ENCODE assay signal across 23 cellular contexts in genomic region chrX:118654331-118654730, GRCh38.
DNase-seq lines count a peak whose midpoint lies in the region; ATAC-seq and TF ChIP-seq lines count a peak whose summit lies in the region.
"Had no signal": no experiment of that assay in that cellular context is flagged by ENCODE, and none has a peak within 500 bp of the region (broad histone marks: within the 10 kb centered on the region; RNA-seq: fewer than 3 reads in every experiment).

No MANE protein-coding gene starts in this region.

- TF ChIP-seq CTCF in CD8-positive, alpha-beta T cell (IDR thresholded peaks at IDR 0.05) = no peak
- TF ChIP-seq CTCF in activated B cell treated with CpG ODN at 0.5 μM for 24 hours (IDR thresholded peaks at IDR 0.05) = no peak

- no peak for ATAC-seq in activated CD4-positive, alpha-beta T cell treated with anti-CD3 and anti-CD28 coated beads for 36 hours
- ATAC-seq in CD8-positive, alpha-beta T cell = no peak
- ATAC-seq in activated B cell treated with CpG ODN at 0.5 μM for 24 hours (ENCODE audit: low read depth) = no peak
- ATAC-seq in left lobe of liver = peak; percentile 34
- ATAC-seq in esophagus mucosa = no peak
- ATAC-seq: GM23338, Panc1 had no signal

- peaks cover 18% of the 10 kb centered on the region for H3K36me3 ChIP-seq in CD8-positive, alpha-beta T cell (ENCODE audit: insufficient read depth, low read length)
- H3K36me3 ChIP-seq: BE2C, HAP-1 had no signal

- intact Hi-C loops in activated CD4-positive, alpha-beta T cell treated with anti-CD3 and anti-CD28 coated beads for 36 hours (cut with DNase I, micrococcal nuclease) = no loop called here
- intact Hi-C loops in activated CD4-positive, alpha-beta T cell treated with anti-CD3 and anti-CD28 coated beads, Interleukin-2, amount 10 ng/mL, durations not matched to agents 24 days and 14 days (cut with micrococcal nuclease) = no loop called here
- intact Hi-C loops in CD8-positive, alpha-beta T cell (cut with DNase I, micrococcal nuclease) = no loop called here
- intact Hi-C loops in activated B cell treated with CpG ODN at 0.5 μM for 24 hours (cut with micrococcal nuclease) = no loop called here

- POLR2A ChIA-PET in activated CD4-positive, alpha-beta T cell treated with anti-CD3 and anti-CD28 coated beads for 36 hours (lab: Charles Lee) = no interaction called here
- POLR2A ChIA-PET in CD8-positive, alpha-beta T cell (lab: Charles Lee) = no interaction called here
- POLR2A ChIA-PET in activated B cell treated with CpG ODN at 0.5 μM for 24 hours (lab: Charles Lee) = no interaction called here

- DNase-seq in activated CD4-positive, alpha-beta T cell treated with anti-CD3 and anti-CD28 coated beads for 36 hours = no peak
- DNase-seq in activated CD4-positive, alpha-beta T cell treated with anti-CD3 and anti-CD28 coated beads, Interleukin-2, amount 10 ng/mL, durations not matched to agents 24 days and 14 days = no peak
- no peak for DNase-seq in CD8-positive, alpha-beta T cell
- DNase-seq in activated B cell treated with CpG ODN at 0.5 μM for 24 hours (no peak), left lobe of liver (ENCODE audit: low spot score) (no peak), amygdala (lab: John Stamatoyannopoulos, UW) (no peak), NCI-H1417 (lab: John Stamatoyannopoulos, UW) (no peak)
- DNase-seq: BE2C; Caco-2; CD4-positive, alpha-beta T cell; DMS 273 treated with DMSO at 0.1 percent for 48 hours; DMS79 treated with DMSO at 0.1 percent for 48 hours; NCI-H1417 treated with DMSO at 0.1 percent for 48 hours; NCI-H187; NCI-H446; NCI-H526 treated with DMSO at 0.1 percent for 48 hours; SIG-M5; SK-N-SH had no signal

- no peaks in the 10 kb centered on the region for H3K27me3 Mint-ChIP-seq in activated CD4-positive, alpha-beta T cell treated with anti-CD3 and anti-CD28 coated beads for 36 hours
- no peaks in the 10 kb centered on the region for H3K27me3 Mint-ChIP-seq in activated CD4-positive, alpha-beta T cell treated with anti-CD3 and anti-CD28 coated beads, Interleukin-2, amount 10 ng/mL, durations not matched to agents 24 days and 14 days
- H3K27me3 Mint-ChIP-seq in CD8-positive, alpha-beta T cell (ENCODE audit: low read depth) = no peaks in the 10 kb centered on the region
- H3K27me3 Mint-ChIP-seq in activated B cell treated with CpG ODN at 0.5 μM for 24 hours = no peaks in the 10 kb centered on the region
- H3K27me3 Mint-ChIP-seq: CD4-positive, alpha-beta T cell; IgD-negative memory B cell had no signal

- H3K4me1 ChIP-seq in CD8-positive, alpha-beta T cell (ENCODE audit: insufficient read depth, low read length) = no peaks in the 10 kb centered on the region
- H3K4me1 ChIP-seq: BE2C, HAP-1 had no signal

- H3K27me3 ChIP-seq in CD8-positive, alpha-beta T cell (ENCODE audit: insufficient read depth, low read length) = no peaks in the 10 kb centered on the region
- H3K27me3 ChIP-seq: BE2C had no signal

- H3K9me3 Mint-ChIP-seq in activated CD4-positive, alpha-beta T cell treated with anti-CD3 and anti-CD28 coated beads for 36 hours (ENCODE audit: low read depth) = no peaks in the 10 kb centered on the region
- no peaks in the 10 kb centered on the region for H3K9me3 Mint-ChIP-seq in activated CD4-positive, alpha-beta T cell treated with anti-CD3 and anti-CD28 coated beads, Interleukin-2, amount 10 ng/mL, durations not matched to agents 24 days and 14 days
- no peaks in the 10 kb centered on the region for H3K9me3 Mint-ChIP-seq in CD8-positive, alpha-beta T cell
- H3K9me3 Mint-ChIP-seq in activated B cell treated with CpG ODN at 0.5 μM for 24 hours = no peaks in the 10 kb centered on the region
- H3K9me3 Mint-ChIP-seq: CD4-positive, alpha-beta T cell; GM23338; IgD-negative memory B cell had no signal

- H3K27ac ChIP-seq in CD8-positive, alpha-beta T cell (ENCODE audit: low read depth, low read length) = no peak overlapping the region

- peak overlapping the region; percentile 17 for H3K27ac Mint-ChIP-seq in activated CD4-positive, alpha-beta T cell treated with anti-CD3 and anti-CD28 coated beads for 36 hours
- no peak overlapping the region for H3K27ac Mint-ChIP-seq in activated CD4-positive, alpha-beta T cell treated with anti-CD3 and anti-CD28 coated beads, Interleukin-2, amount 10 ng/mL, durations not matched to agents 24 days and 14 days
- H3K27ac Mint-ChIP-seq in CD8-positive, alpha-beta T cell = peak overlapping the region; percentile 64
- H3K27ac Mint-ChIP-seq in activated B cell treated with CpG ODN at 0.5 μM for 24 hours = peak overlapping the region; percentile 44
- H3K27ac Mint-ChIP-seq: GM23338 had no signal

- peaks cover 16% of the 10 kb centered on the region for H3K36me3 Mint-ChIP-seq in activated CD4-positive, alpha-beta T cell treated with anti-CD3 and anti-CD28 coated beads for 36 hours (ENCODE audit: low read depth)
- peaks cover 30% of the 10 kb centered on the region for H3K36me3 Mint-ChIP-seq in activated CD4-positive, alpha-beta T cell treated with anti-CD3 and anti-CD28 coated beads, Interleukin-2, amount 10 ng/mL, durations not matched to agents 24 days and 14 days (ENCODE audit: low read depth)
- H3K36me3 Mint-ChIP-seq in CD8-positive, alpha-beta T cell = peaks cover 63% of the 10 kb centered on the region
- H3K36me3 Mint-ChIP-seq in activated B cell treated with CpG ODN at 0.5 μM for 24 hours (ENCODE audit: low read depth) = peaks cover 53% of the 10 kb centered on the region
- H3K36me3 Mint-ChIP-seq: IgD-negative memory B cell had no signal

- no peak overlapping the region for H3K4me3 ChIP-seq in CD8-positive, alpha-beta T cell (ENCODE audit: low read depth, low read length)
- H3K4me3 ChIP-seq: GM23338, HAP-1 had no signal

- H3K9me3 ChIP-seq in CD8-positive, alpha-beta T cell (ENCODE audit: low read length) = no peaks in the 10 kb centered on the region
- H3K9me3 ChIP-seq: BE2C, Caco-2, HAP-1, SK-N-SH had no signal

- CTCF ChIA-PET in activated CD4-positive, alpha-beta T cell treated with anti-CD3 and anti-CD28 coated beads for 36 hours (lab: Charles Lee) = interaction anchor here (2.3 kb wide), 1 partner anchor 10 kb away, joined by 6 read pairs; no protein-coding TSS in a partner anchor
- CTCF ChIA-PET in CD8-positive, alpha-beta T cell (lab: Charles Lee) = interaction anchor here (1.4 kb wide), 1 partner anchor 10 kb away, joined by 3 read pairs; no protein-coding TSS in a partner anchor
- CTCF ChIA-PET in activated B cell treated with CpG ODN at 0.5 μM for 24 hours (lab: Charles Lee) = interaction anchor here (1.0 to 1.3 kb wide), 2 partner anchors 27 to 153 kb away, joined by 3 read pairs; no protein-coding TSS in a partner anchor

- H3K4me1 Mint-ChIP-seq in activated CD4-positive, alpha-beta T cell treated with anti-CD3 and anti-CD28 coated beads for 36 hours = no peaks in the 10 kb centered on the region
- H3K4me1 Mint-ChIP-seq in activated CD4-positive, alpha-beta T cell treated with anti-CD3 and anti-CD28 coated beads, Interleukin-2, amount 10 ng/mL, durations not matched to agents 24 days and 14 days = no peaks in the 10 kb centered on the region
- no peaks in the 10 kb centered on the region for H3K4me1 Mint-ChIP-seq in CD8-positive, alpha-beta T cell (ENCODE audit: low read depth)
- peaks cover 17% of the 10 kb centered on the region for H3K4me1 Mint-ChIP-seq in activated B cell treated with CpG ODN at 0.5 μM for 24 hours

- no peak overlapping the region for H3K4me3 Mint-ChIP-seq in activated CD4-positive, alpha-beta T cell treated with anti-CD3 and anti-CD28 coated beads for 36 hours
- H3K4me3 Mint-ChIP-seq in activated CD4-positive, alpha-beta T cell treated with anti-CD3 and anti-CD28 coated beads, Interleukin-2, amount 10 ng/mL, durations not matched to agents 24 days and 14 days = no peak overlapping the region
- no peak overlapping the region for H3K4me3 Mint-ChIP-seq in CD8-positive, alpha-beta T cell
- H3K4me3 Mint-ChIP-seq in activated B cell treated with CpG ODN at 0.5 μM for 24 hours = no peak overlapping the region
- H3K4me3 Mint-ChIP-seq: CD4-positive, alpha-beta T cell; GM23338 had no signal
